ENCODE assay signal across 8 cellular contexts in the genomic region with DNA sequence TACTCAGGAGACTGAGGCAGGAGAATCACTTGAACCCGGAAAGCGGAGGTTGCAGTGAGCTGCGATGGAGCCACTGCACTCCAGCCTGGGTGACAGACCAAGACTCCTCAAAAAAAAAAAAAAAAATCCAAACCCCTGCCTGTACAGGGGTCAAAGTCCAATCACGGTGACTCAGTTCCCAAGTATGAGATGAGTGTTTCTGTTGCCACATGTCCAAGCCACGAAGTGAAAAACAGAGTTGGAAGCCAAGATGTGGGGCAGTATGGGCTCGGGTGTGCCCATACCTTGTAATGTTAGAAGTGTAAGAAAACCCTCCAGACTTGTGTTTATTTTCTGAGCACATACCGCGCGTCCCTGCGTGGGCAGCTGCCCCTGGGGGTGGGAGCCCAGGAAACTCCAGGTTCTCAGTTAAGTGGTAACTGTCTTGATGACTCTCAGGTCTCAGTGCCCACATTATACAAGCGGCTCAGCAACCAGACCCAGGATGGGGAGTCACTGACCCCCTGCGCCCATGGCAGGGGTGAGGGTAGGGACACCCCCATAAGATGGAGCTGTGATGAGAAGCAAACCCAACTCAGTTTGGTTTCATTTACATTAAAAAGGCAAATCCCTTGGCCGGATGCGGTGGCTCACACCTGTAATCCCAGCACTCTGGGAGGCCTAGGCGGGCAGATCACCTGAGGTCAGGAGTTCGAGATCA. TPM values are rescaled to one million over a fixed set of nuclear protein-coding genes. Genes with fewer than 3 reads are reported as not detected.
DNase-seq lines count a peak whose midpoint lies in the region; ATAC-seq and TF ChIP-seq lines count a peak whose summit lies in the region.

No MANE protein-coding gene starts in this region.

- peaks cover 3% of the 10 kb centered on the region for H3K27me3 Mint-ChIP-seq in brain

- DNase-seq in RPMI7951 (ENCODE audit: low read depth) (peak; percentile 100), lung (ENCODE audit: low spot score) (peak; percentile 79), iPS-NIHi7 (ENCODE audit: extremely low spot score) (no peak)
- DNase-seq in stimulated activated naive CD8-positive, alpha-beta T cell treated with anti-CD3 and anti-CD28 coated beads, Interleukin-15, Interleukin-2, amounts not matched to agents 100 U/mL and 50 U/mL, for 24 hours = peak; percentile 79

- H3K36me3 ChIP-seq in lung (ENCODE audit: control insufficient read depth in 2 of 2, insufficient read depth in 2 of 2, low read length in 2 of 2) = peaks cover 0 to 20% of the 10 kb centered on the region in 2 donors

- H3K9me3 Mint-ChIP-seq in brain = peaks cover 0 to 13% (median 0%) of the 10 kb centered on the region in 5 experiments

- H3K4me1 ChIP-seq in lung (ENCODE audit: control insufficient read depth in 2 of 2, insufficient read depth in 2 of 2, low read length in 2 of 2) = peaks cover 6 to 33% of the 10 kb centered on the region in 2 donors

- H3K4me3 Mint-ChIP-seq in brain = peak overlapping the region; percentile 52 to 83 (median 78)

- TF ChIP-seq CTCF in brain (conservative IDR thresholded peaks at IDR 0.05) (no peak), lung (IDR thresholded peaks at IDR 0.05; ENCODE audit: control extremely low read depth, extremely low read depth) (no peak)

- no peaks in the 10 kb centered on the region for H3K27me3 ChIP-seq in lung (ENCODE audit: control insufficient read depth, insufficient read depth)

- H3K36me3 Mint-ChIP-seq in brain = no peaks in the 10 kb centered on the region

- 44 to 64% methylated on average over 16 of the region's 16 CpGs for WGBS in lung, 2 donors

- ATAC-seq in GM18909 (IDR thresholded peaks at IDR 0.05; ENCODE audit: poor library complexity, unreplicated experiment) (peak; percentile 25), lung (ENCODE audit: insufficient read depth, low FRiP score) (peak; percentile 5), HG02623 (IDR thresholded peaks at IDR 0.05; ENCODE audit: unreplicated experiment) (no peak), GM18520 (IDR thresholded peaks at IDR 0.05; ENCODE audit: unreplicated experiment) (no peak)
- peak; percentile 58 for ATAC-seq in stimulated activated naive CD8-positive, alpha-beta T cell treated with anti-CD3 and anti-CD28 coated beads, Interleukin-15, Interleukin-2, amounts not matched to agents 100 U/mL and 50 U/mL, for 24 hours

- H3K4me3 ChIP-seq in lung = no peak overlapping the region

- peak overlapping the region; percentile 92 for H3K27ac ChIP-seq in lung (ENCODE audit: low read depth in 1 of 2, low read length in 1 of 2)

- peaks cover 0 to 3% of the 10 kb centered on the region in 2 donors for H3K9me3 ChIP-seq in lung (ENCODE audit: control insufficient read depth in 2 of 2, insufficient read depth in 1 of 2, low read length in 1 of 2)

- H3K27ac Mint-ChIP-seq in brain = peak overlapping the region in 4 of 5 experiments; percentile 33 to 95 (median 69)

- H3K4me1 Mint-ChIP-seq in brain = peaks cover 42% of the 10 kb centered on the region

RNA-seq across cellular contexts. Expression of gene GPX4, which starts 1.2 kb away (rescaled TPM):
- total RNA-seq in RPMI7951 (2014; rRNA removed; shearing (Covaris generic)) = 386 and 470 TPM in 2 replicates
- polyA plus RNA-seq in brain (ENCODE audit: insufficient read depth, low read depth, low replicate concordance) (1,257 TPM), lung (1,000 to 10,000 TPM in 1 of 2 donors, 100 to 1,000 TPM in 1; 566 to 1,031 TPM)
- total RNA-seq in lung = 100 to 1,000 TPM in 1 of 2 donors, 10 to 100 TPM in 1; 91.6 to 365 TPM

RNA-seq across cellular contexts. Expression of gene POLR2E, which starts 7.4 kb away (rescaled TPM):
- total RNA-seq in RPMI7951 (2014; rRNA removed; shearing (Covaris generic)) = 128 and 158 TPM in 2 replicates
- 401 TPM for polyA plus RNA-seq in brain (ENCODE audit: insufficient read depth, low read depth, low replicate concordance)
- total RNA-seq in lung = 100 to 1,000 TPM in 1 of 2 donors, 10 to 100 TPM in 1; 78.4 to 188 TPM
- polyA plus RNA-seq in lung = 100 to 1,000 TPM; 120 to 196 TPM

RNA-seq across cellular contexts. Expression of gene ARHGAP45, which starts 35.6 kb away (rescaled TPM):
- total RNA-seq in RPMI7951 (2014; rRNA removed; shearing (Covaris generic)) = 0.98 and 1.3 TPM in 2 replicates
- polyA plus RNA-seq in brain (ENCODE audit: insufficient read depth, low read depth, low replicate concordance) = 3.8 TPM
- 10 to 100 TPM; 23.8 to 86.4 TPM for total RNA-seq in lung
- 100 to 1,000 TPM in 1 of 2 donors, 10 to 100 TPM in 1; 75.4 to 117 TPM for polyA plus RNA-seq in lung

Comparison
In these comparisons a context has a peak if more than half of its experiments do, and no peak if none do; other contexts are left out.
1. ATAC-seq: peak in GM18909 (single experiment), lung (single experiment) and stimulated activated naive CD8-positive, alpha-beta T cell treated with anti-CD3 and anti-CD28 coated beads, Interleukin-15, Interleukin-2, amounts not matched to agents 100 U/mL and 50 U/mL, for 24 hours (single experiment); none in HG02623 (single experiment) and GM18520 (single experiment).
2. RNA of gene ARHGAP45, which starts 35.6 kb away (total RNA-seq): 23.8 to 86.4 TPM in lung; 0.98 to 1.3 TPM in RPMI7951; every median in the first group is over 10 times any median in the second.